Comparison of ENCODE assay signal across 1 cellular context in the genomic region with DNA sequence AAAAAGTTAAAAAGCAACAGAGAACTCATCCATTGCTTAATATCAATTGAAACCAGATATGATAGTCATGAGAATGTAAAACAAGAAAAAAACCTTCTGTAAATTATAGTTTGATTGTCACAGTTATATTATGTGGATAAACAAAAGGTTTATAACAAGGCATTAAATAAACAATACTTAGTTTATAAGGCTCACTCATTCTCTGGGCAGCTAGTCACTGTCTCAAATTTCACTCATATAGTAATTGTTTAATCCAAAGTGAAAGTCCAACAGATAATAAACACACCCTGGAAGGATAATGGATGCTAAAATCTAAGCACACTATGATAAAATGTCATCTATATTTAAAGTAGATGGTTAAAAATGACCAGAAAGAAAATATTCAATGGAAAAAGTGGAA.
TF ChIP-seq lines count a peak whose summit lies in the region.

No MANE protein-coding gene starts in this region.

TF ChIP-seq in IMR-90, 13 proteins besides CTCF, POLR2A, EP300 and RAD21 (continued from another document):
- TF ChIP-seq ELK1 (IDR thresholded peaks at IDR 0.05; ENCODE audit: borderline replicate concordance, low read depth, low read length) (no peak), RCOR1 (IDR thresholded peaks at IDR 0.05; ENCODE audit: insufficient replicate concordance, low read length) (no peak), FOS (IDR thresholded peaks at IDR 0.05; ENCODE audit: low read depth, low read length) (no peak), MAFK (IDR thresholded peaks at IDR 0.05; ENCODE audit: low read depth, low read length) (no peak), RFX5 (IDR thresholded peaks at IDR 0.05; ENCODE audit: low read depth, low read length) (no peak), NFE2L2 (IDR thresholded peaks at IDR 0.05; ENCODE audit: low read depth, low read length) (no peak)
